31 cellular contexts compared by ENCODE assay signal in the genomic region with DNA sequence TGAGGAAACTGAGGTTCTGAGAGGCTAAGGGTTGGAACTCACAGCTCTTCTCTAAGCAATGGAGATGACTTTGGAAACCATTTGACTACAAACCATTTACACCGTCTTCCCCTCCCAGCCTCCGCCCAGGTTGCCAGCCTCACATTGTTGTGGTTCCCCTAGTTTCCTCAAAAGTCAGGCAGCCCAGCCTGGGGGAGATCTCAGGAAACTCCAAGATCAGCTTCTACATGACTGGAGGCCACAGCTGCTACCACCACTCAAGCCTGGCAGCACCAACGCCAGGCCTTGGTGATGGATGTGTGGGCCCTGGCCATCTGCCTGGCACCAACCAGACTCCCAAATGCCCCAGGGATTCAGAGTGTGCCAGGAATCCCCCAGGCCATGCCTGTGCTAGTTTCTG.
DNase-seq lines count a peak whose midpoint lies in the region; ATAC-seq and TF ChIP-seq lines count a peak whose summit lies in the region.
"Had no signal": no experiment of that assay in that cellular context is flagged by ENCODE, and none has a peak within 500 bp of the region (broad histone marks: within the 10 kb centered on the region; RNA-seq: fewer than 3 reads in every experiment).

No MANE protein-coding gene starts in this region.

- H3K36me3 Mint-ChIP-seq in activated T-helper 17 cell treated with anti-CD3 and anti-CD28 coated beads, Interleukin-2, amount 50 U/mL, for 72 hours (ENCODE audit: low read depth), result no peaks in the 10 kb centered on the region
- H3K36me3 Mint-ChIP-seq: CD8-positive, alpha-beta T cell had no signal

- H4K20me1 ChIP-seq in IMR-90 (ENCODE audit: insufficient read depth, low read length), result no peaks in the 10 kb centered on the region

- intact Hi-C loops in IMR-90 (cut with micrococcal nuclease), result loop anchor here (2.0 kb wide), 1 partner anchor 74 kb away; no protein-coding TSS in a partner anchor

- H2BK5ac ChIP-seq in IMR-90 (ENCODE audit: low read depth, low read length, poor library complexity, severe bottlenecking), result peak overlapping the region; percentile 97

- H2AFZ ChIP-seq in IMR-90 (replicated peaks; ENCODE audit: low read length, poor library complexity), result peak overlapping the region; percentile 85

- TF ChIP-seq POLR2A in IMR-90 (IDR thresholded peaks at IDR 0.05; ENCODE audit: low read depth, low read length), result no peak

- no TSS peak for BruUV-seq in IMR-90 (replicated peaks; lab: Mats Ljungman, UMichigan)

- no peak for TF ChIP-seq CTCF in IMR-90 (conservative IDR thresholded peaks at IDR 0.05; ENCODE audit: low read depth, low read length)

- no peak overlapping the region; the same call in 1 of the 2 replicates for H3K27ac ChIP-seq in IMR-90 (ENCODE audit: insufficient read depth, low read length)
- H3K27ac ChIP-seq: body of pancreas, gastrocnemius medialis, HL-60, pancreas, thoracic aorta had no signal

- peak overlapping the region; percentile 50 for H3K56ac ChIP-seq in IMR-90 (ENCODE audit: extremely low read depth, insufficient read depth, low read length)

- no peaks in the 10 kb centered on the region for H3K9me3 Mint-ChIP-seq in activated T-helper 17 cell treated with anti-CD3 and anti-CD28 coated beads, Interleukin-2, amount 50 U/mL, for 72 hours
- H3K9me3 Mint-ChIP-seq: CD8-positive, alpha-beta T cell; nephron progenitor cell; stimulated activated naive CD8-positive, alpha-beta T cell treated with anti-CD3 and anti-CD28 coated beads, Interleukin-15, Interleukin-2, amounts not matched to agents 100 ng/mL and 50 ng/mL, for 24 hours had no signal

- H3K79me1 ChIP-seq in IMR-90 (ENCODE audit: low read depth in 1 of 2, low read length in 2 of 2), result peaks cover 0 to 8% of the 10 kb centered on the region in 2 experiments; a peak in 1 of 4 replicates

- H3K4me3 ChIP-seq in IMR-90 (ENCODE audit: insufficient read depth, low read depth, low read length), result no peak overlapping the region
- H3K4me3 ChIP-seq: body of pancreas, gastrocnemius medialis, mucosa of descending colon, pancreas, thoracic aorta had no signal

- ATAC-seq in IMR-90 (ENCODE audit: low read depth) (no peak), HG03095 (IDR thresholded peaks at IDR 0.05; ENCODE audit: unreplicated experiment) (no peak), GM21515 (IDR thresholded peaks at IDR 0.05; ENCODE audit: unreplicated experiment) (no peak)
- ATAC-seq in activated T-helper 17 cell treated with anti-CD3 and anti-CD28 coated beads, Interleukin-2, amount 50 U/mL, for 72 hours (replicated peaks), result no peak
- ATAC-seq in activated CD4-positive, CD25-positive, alpha-beta regulatory T cell treated with anti-CD3 and anti-CD28 coated beads, Interleukin-2, amount 50 U/mL, for 24 hours, result no peak
- ATAC-seq: body of pancreas; CD8-positive, alpha-beta T cell; gastrocnemius medialis; left cardiac atrium; mucosa of descending colon; pancreas had no signal

- peak overlapping the region; percentile 97 for H3K23ac ChIP-seq in IMR-90 (ENCODE audit: low read depth, low read length)

- peak overlapping the region; percentile 98 for H3K14ac ChIP-seq in IMR-90 (replicated peaks; ENCODE audit: low read depth, low read length)

- H3K9me3 ChIP-seq in IMR-90 (ENCODE audit: control insufficient read depth, insufficient read depth, low read length), result no peaks in the 10 kb centered on the region
- H3K9me3 ChIP-seq: body of pancreas, gastrocnemius medialis, mucosa of descending colon, pancreas, thoracic aorta had no signal

- no peaks in the 10 kb centered on the region for H3K36me3 ChIP-seq in IMR-90 (ENCODE audit: control insufficient read depth, insufficient read depth, low read length)
- H3K36me3 ChIP-seq: gastrocnemius medialis, pancreas, thoracic aorta had no signal

- CTCF ChIA-PET in IMR-90 (lab: Yijun Ruan, JAX), result no interaction called here

- 100% methylated on average over 1 of the region's 3 CpGs; no CpG with 5 or more reads in 1 of the 2 experiments for WGBS in IMR-90 (ENCODE audit: extremely low coverage in 2 of 2, insufficient read length in 1 of 2), 2 experiments

- in situ Hi-C loops in IMR-90 (cut with MboI; ENCODE audit: low sequenced_read_pairs), result no loop called here

- POLR2A ChIA-PET in IMR-90 (lab: Charles Lee; ENCODE audit: unreplicated experiment), result no interaction called here

- TF ChIP-seq RAD21 in IMR-90 (IDR thresholded peaks at IDR 0.05; ENCODE audit: low read length), result no peak

- peak; percentile 59 for DNase-seq in A172 (ENCODE audit: low spot score)
- no peak for DNase-seq in IMR-90
- DNase-seq in kidney tubule cell (ENCODE audit: low spot score), result peak; percentile 10
- no peak for DNase-seq in stimulated activated CD4-positive, alpha-beta T cell treated with anti-CD3 and anti-CD28 coated beads, Interleukin-2, amount 100 ng/mL, for 24 hours
- DNase-seq: activated CD4-positive, alpha-beta T cell treated with anti-CD3 and anti-CD28 coated beads, Interleukin-2, amount 50 U/mL, for 48 hours; activated naive CD4-positive, alpha-beta T cell treated with Interleukin-2 at 50 U/mL for 16 hours; body of pancreas; CD8-positive, alpha-beta T cell; gastrocnemius medialis; GOT3; hippocampal formation; left cardiac atrium; mucosa of descending colon; NCI-H1436; NCI-H2081; NCI-H2227 treated with DMSO at 0.1 percent for 48 hours; NCI-H526 treated with DMSO at 0.1 percent for 48 hours; nephron progenitor cell; pancreas; SHP77 treated with DMSO at 0.1 percent for 48 hours; small intestine; stimulated activated CD4-positive, alpha-beta T cell treated with anti-CD3 and anti-CD28 coated beads, Interleukin-1b, Interleukin-23, amount 100 ng/mL, for 48 hours; stimulated activated CD8-positive, alpha-beta memory T cell treated with anti-CD3 and anti-CD28 coated beads, Interleukin-4, amount 100 ng/mL, for 48 hours; T-helper 1 cell had no signal

- peak overlapping the region; percentile 57 for H2AK9ac ChIP-seq in IMR-90 (replicated peaks; ENCODE audit: low read depth, low read length, poor library complexity)

- peak overlapping the region; percentile 98 for H2BK20ac ChIP-seq in IMR-90 (ENCODE audit: low read depth, low read length)

- H3K4me2 ChIP-seq in IMR-90 (ENCODE audit: low read depth, low read length), result no peak overlapping the region

- peak overlapping the region; percentile 91 for H2AK5ac ChIP-seq in IMR-90 (ENCODE audit: low read depth, low read length)

- H4K91ac ChIP-seq in IMR-90 (ENCODE audit: insufficient read depth, low read depth, low read length), result peak overlapping the region; percentile 92

- peak overlapping the region; percentile 92; the same call in 1 of the 2 replicates for H3K18ac ChIP-seq in IMR-90 (ENCODE audit: low read depth, low read length)

- H4K5ac ChIP-seq in IMR-90 (ENCODE audit: low read depth, low read length), result peak overlapping the region; percentile 91; the same call in 1 of the 2 replicates

- no peak overlapping the region for H3K4me3 Mint-ChIP-seq in activated T-helper 17 cell treated with anti-CD3 and anti-CD28 coated beads, Interleukin-2, amount 50 U/mL, for 72 hours
- H3K4me3 Mint-ChIP-seq: CD8-positive, alpha-beta T cell; nephron progenitor cell; stimulated activated naive CD8-positive, alpha-beta T cell treated with anti-CD3 and anti-CD28 coated beads, Interleukin-15, Interleukin-2, amounts not matched to agents 100 ng/mL and 50 ng/mL, for 24 hours had no signal

- H3K27me3 Mint-ChIP-seq in activated T-helper 17 cell treated with anti-CD3 and anti-CD28 coated beads, Interleukin-2, amount 50 U/mL, for 72 hours, result peaks cover 7% of the 10 kb centered on the region

- H3K4me1 ChIP-seq in IMR-90 (ENCODE audit: control insufficient read depth, insufficient read depth, low read length), result peaks cover 26% of the 10 kb centered on the region
- H3K4me1 ChIP-seq: body of pancreas, gastrocnemius medialis, pancreas had no signal

- peak overlapping the region; percentile 57 for H3K27ac Mint-ChIP-seq in activated T-helper 17 cell treated with anti-CD3 and anti-CD28 coated beads, Interleukin-2, amount 50 U/mL, for 72 hours
- H3K27ac Mint-ChIP-seq: CD8-positive, alpha-beta T cell; nephron progenitor cell; stimulated activated naive CD8-positive, alpha-beta T cell treated with anti-CD3 and anti-CD28 coated beads, Interleukin-15, Interleukin-2, amounts not matched to agents 100 ng/mL and 50 ng/mL, for 24 hours had no signal

- H3K4ac ChIP-seq in IMR-90 (ENCODE audit: low read depth, low read length), result peak overlapping the region; percentile 98

- dilution Hi-C loops in IMR-90 (cut with HindIII; ENCODE audit: low sequenced_read_pairs, unreplicated experiment), result no loop called here

- no peaks in the 10 kb centered on the region for H3K27me3 ChIP-seq in IMR-90 (ENCODE audit: control insufficient read depth, insufficient read depth, low read length)
- H3K27me3 ChIP-seq: body of pancreas, pancreas had no signal

- H4K8ac ChIP-seq in IMR-90 (ENCODE audit: low read depth in 2 of 2, low read length in 2 of 2), result peak overlapping the region; percentile 87

- H2BK15ac ChIP-seq in IMR-90 (ENCODE audit: low read depth, low read length), result peak overlapping the region; percentile 64

- no peak overlapping the region for H3K9ac ChIP-seq in IMR-90 (ENCODE audit: low read depth, low read length)

- peak overlapping the region; percentile 98 for H2BK120ac ChIP-seq in IMR-90 (ENCODE audit: low read depth, low read length)

- peaks cover 19% of the 10 kb centered on the region for H3K9me1 ChIP-seq in IMR-90 (ENCODE audit: insufficient read depth, low read length)

- peaks cover 4% of the 10 kb centered on the region for H3K4me1 Mint-ChIP-seq in activated T-helper 17 cell treated with anti-CD3 and anti-CD28 coated beads, Interleukin-2, amount 50 U/mL, for 72 hours

TF ChIP-seq in IMR-90, 13 proteins besides CTCF, POLR2A, EP300 and RAD21 (continues in another document):
- TF ChIP-seq, protein P1, sequence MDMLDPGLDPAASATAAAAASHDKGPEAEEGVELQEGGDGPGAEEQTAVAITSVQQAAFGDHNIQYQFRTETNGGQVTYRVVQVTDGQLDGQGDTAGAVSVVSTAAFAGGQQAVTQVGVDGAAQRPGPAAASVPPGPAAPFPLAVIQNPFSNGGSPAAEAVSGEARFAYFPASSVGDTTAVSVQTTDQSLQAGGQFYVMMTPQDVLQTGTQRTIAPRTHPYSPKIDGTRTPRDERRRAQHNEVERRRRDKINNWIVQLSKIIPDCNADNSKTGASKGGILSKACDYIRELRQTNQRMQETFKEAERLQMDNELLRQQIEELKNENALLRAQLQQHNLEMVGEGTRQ (IDR thresholded peaks at IDR 0.05; ENCODE audit: low read depth, low read length), result no peak
- no peak for TF ChIP-seq MAZ (IDR thresholded peaks at IDR 0.05; ENCODE audit: borderline replicate concordance, low read depth, low read length)
- no peak for TF ChIP-seq MAFK (IDR thresholded peaks at IDR 0.05; ENCODE audit: low read depth, low read length)
- TF ChIP-seq FOS (IDR thresholded peaks at IDR 0.05; ENCODE audit: low read depth, low read length), result no peak

Comparison
In these comparisons a context has a peak if more than half of its experiments do, and no peak if none do; other contexts are left out.
1. DNase-seq: peak in A172 (single experiment) and kidney tubule cell (single experiment); none in IMR-90 (single experiment) and stimulated activated CD4-positive, alpha-beta T cell treated with anti-CD3 and anti-CD28 coated beads, Interleukin-2, amount 100 ng/mL, for 24 hours (0 of 2).